Comparison of ENCODE assay signal across 14 cellular contexts in the genomic region with DNA sequence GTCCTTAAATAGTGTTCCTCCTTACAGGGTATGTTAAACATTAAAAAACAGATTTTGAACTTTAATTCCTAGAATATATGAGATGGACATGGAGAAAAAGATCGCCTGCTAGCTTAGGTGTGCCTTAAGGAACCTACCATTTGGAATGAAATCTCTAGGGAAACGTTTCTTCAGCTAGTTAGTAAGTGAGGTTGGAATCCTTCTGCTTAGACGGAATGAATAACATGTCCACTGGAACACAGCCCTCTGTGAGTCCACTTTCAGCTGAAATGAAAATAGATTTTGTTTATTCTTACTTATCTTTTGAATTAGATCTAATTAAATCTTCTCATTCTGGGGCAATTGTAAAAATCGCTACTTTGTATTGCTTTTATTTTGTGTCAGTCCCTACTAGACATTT.
"Had no signal": no experiment of that assay in that cellular context is flagged by ENCODE, and none has a peak within 500 bp of the region (broad histone marks: within the 10 kb centered on the region; RNA-seq: fewer than 3 reads in every experiment).

No MANE protein-coding gene starts in this region.

- H3K27ac Mint-ChIP-seq: activated B cell treated with CpG ODN at 0.5 μM for 24 hours; activated CD4-positive, alpha-beta T cell treated with anti-CD3 and anti-CD28 coated beads, Interleukin-2, amount 10 ng/mL, durations not matched to agents 7 days and 5 days; activated naive CD8-positive, alpha-beta T cell treated with anti-CD3 and anti-CD28 coated beads, Interleukin-2, amount 10 ng/mL, durations not matched to agents 7 days and 5 days; immature natural killer cell had no signal

- DNase-seq: activated B cell treated with CpG ODN at 0.5 μM for 24 hours; activated CD4-positive, alpha-beta T cell treated with anti-CD3 and anti-CD28 coated beads, Interleukin-2, amount 10 ng/mL, durations not matched to agents 7 days and 5 days; activated naive CD8-positive, alpha-beta T cell treated with anti-CD3 and anti-CD28 coated beads, Interleukin-2, amount 10 ng/mL, durations not matched to agents 7 days and 5 days; aorta; gastrocnemius medialis; heart left ventricle; immature natural killer cell; lower lobe of right lung; naive B cell; retina; SIG-M5; stimulated activated CD4-positive, alpha-beta T cell treated with anti-CD3 and anti-CD28 coated beads, Interleukin-12 subunit alpha, Interleukin-12 subunit beta, amount 100 ng/mL, for 4 hours; T-helper 17 cell had no signal

- H3K36me3 Mint-ChIP-seq: naive B cell had no signal

- H3K9me3 Mint-ChIP-seq: activated B cell treated with CpG ODN at 0.5 μM for 24 hours; activated CD4-positive, alpha-beta T cell treated with anti-CD3 and anti-CD28 coated beads, Interleukin-2, amount 10 ng/mL, durations not matched to agents 7 days and 5 days; activated naive CD8-positive, alpha-beta T cell treated with anti-CD3 and anti-CD28 coated beads, Interleukin-2, amount 10 ng/mL, durations not matched to agents 7 days and 5 days; immature natural killer cell; naive B cell; stimulated activated memory B cell treated with anti-CD40 and anti-IgM and Interleukin-4, amounts not matched to agents 10 μg/mL and 1 μg/mL and 100 μg/mL, for 72 hours had no signal

- H3K4me3 Mint-ChIP-seq: activated B cell treated with CpG ODN at 0.5 μM for 24 hours; activated CD4-positive, alpha-beta T cell treated with anti-CD3 and anti-CD28 coated beads, Interleukin-2, amount 10 ng/mL, durations not matched to agents 7 days and 5 days; activated naive CD8-positive, alpha-beta T cell treated with anti-CD3 and anti-CD28 coated beads, Interleukin-2, amount 10 ng/mL, durations not matched to agents 7 days and 5 days; immature natural killer cell; naive B cell; stimulated activated memory B cell treated with anti-CD40 and anti-IgM and Interleukin-4, amounts not matched to agents 10 μg/mL and 1 μg/mL and 100 μg/mL, for 72 hours; T-helper 17 cell had no signal

- H3K27me3 Mint-ChIP-seq: activated B cell treated with CpG ODN at 0.5 μM for 24 hours; activated CD4-positive, alpha-beta T cell treated with anti-CD3 and anti-CD28 coated beads, Interleukin-2, amount 10 ng/mL, durations not matched to agents 7 days and 5 days; activated naive CD8-positive, alpha-beta T cell treated with anti-CD3 and anti-CD28 coated beads, Interleukin-2, amount 10 ng/mL, durations not matched to agents 7 days and 5 days; naive B cell; stimulated activated memory B cell treated with anti-CD40 and anti-IgM and Interleukin-4, amounts not matched to agents 10 μg/mL and 1 μg/mL and 100 μg/mL, for 72 hours; T-helper 17 cell had no signal

- ATAC-seq: gastrocnemius medialis; heart left ventricle; lower lobe of right lung; stimulated activated memory B cell treated with anti-CD40 and anti-IgM and Interleukin-4, amounts not matched to agents 10 μg/mL and 1 μg/mL and 100 μg/mL, for 72 hours; T-helper 17 cell had no signal
